Comparison of ENCODE assay signal across 1 cellular context in the genomic region with DNA sequence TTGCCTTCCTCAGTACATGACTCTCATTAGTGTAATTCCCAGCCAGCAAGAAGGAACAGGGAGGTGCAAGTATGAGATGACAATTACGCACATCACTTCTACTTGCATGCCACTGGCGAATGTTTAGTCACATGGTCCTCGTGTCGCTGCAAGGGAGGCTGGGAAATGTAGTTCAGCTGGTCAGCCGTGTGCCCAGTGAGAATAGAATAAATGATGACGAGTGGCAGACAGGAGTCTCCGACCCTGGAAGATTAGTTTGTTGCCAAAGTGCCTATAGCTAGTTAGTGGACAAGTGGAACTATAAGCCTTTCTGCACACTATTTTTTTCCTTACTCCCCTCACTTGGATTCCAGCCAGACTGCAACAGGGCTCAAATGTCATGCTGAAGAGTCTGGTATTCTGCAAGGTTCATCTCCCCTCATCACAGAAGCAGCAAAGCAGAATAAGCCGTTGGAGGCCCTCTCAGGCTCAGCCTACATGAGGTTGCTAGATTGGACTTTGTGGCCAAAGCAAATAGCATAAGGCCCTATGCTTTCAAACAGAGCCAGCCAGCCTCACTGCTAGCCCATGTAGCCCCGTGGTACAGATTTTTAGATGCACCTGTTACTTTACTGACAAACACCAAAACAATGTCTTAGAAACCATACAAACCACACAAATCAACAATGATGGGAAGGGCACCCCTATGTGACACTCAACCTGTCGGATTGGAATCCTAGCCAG.
TF ChIP-seq lines count a peak whose summit lies in the region.

No MANE protein-coding gene starts in this region.

TF ChIP-seq in HepG2, 621 proteins besides CTCF, POLR2A, EP300 and RAD21 (continued from another document):
- TF ChIP-seq, protein P1, sequence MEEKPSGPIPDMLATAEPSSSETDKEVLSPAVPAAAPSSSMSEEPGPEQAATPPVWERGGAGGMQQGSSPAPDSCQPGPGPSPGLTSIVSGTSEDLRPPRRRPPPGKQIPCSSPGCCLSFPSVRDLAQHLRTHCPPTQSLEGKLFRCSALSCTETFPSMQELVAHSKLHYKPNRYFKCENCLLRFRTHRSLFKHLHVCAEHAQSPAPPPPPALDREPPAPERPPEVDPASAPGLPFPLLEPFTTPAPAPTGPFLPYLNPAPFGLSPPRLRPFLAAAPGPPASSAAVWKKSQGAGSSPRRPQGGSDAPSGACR (CRISPR knock-in tag; IDR thresholded peaks at IDR 0.05): 0 out of 2 replicates have a peak, but pooled peaks have one; percentile 43
- TF ChIP-seq, protein P2, sequence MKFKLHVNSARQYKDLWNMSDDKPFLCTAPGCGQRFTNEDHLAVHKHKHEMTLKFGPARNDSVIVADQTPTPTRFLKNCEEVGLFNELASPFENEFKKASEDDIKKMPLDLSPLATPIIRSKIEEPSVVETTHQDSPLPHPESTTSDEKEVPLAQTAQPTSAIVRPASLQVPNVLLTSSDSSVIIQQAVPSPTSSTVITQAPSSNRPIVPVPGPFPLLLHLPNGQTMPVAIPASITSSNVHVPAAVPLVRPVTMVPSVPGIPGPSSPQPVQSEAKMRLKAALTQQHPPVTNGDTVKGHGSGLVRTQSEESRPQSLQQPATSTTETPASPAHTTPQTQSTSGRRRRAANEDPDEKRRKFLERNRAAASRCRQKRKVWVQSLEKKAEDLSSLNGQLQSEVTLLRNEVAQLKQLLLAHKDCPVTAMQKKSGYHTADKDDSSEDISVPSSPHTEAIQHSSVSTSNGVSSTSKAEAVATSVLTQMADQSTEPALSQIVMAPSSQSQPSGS (CRISPR knock-in tag; IDR thresholded peaks at IDR 0.05): 0 out of 2 replicates have a peak, but pooled peaks have one; percentile 35
- TF ChIP-seq ZMYM4 (CRISPR knock-in tag; IDR thresholded peaks at IDR 0.05) (peak; percentile 50), KLF6 (CRISPR knock-in tag; IDR thresholded peaks at IDR 0.05) (peak; percentile 40; the same call in 1 of the 2 replicates), ZFX (CRISPR knock-in tag; IDR thresholded peaks at IDR 0.05; ENCODE audit: low read depth) (peak; percentile 55), LCORL (IDR thresholded peaks at IDR 0.05) (no peak), LCORL (CRISPR knock-in tag; IDR thresholded peaks at IDR 0.05) (0 out of 2 replicates have a peak, but pooled peaks have one; percentile 16), NFYC (CRISPR knock-in tag; IDR thresholded peaks at IDR 0.05) (peak; percentile 75), ZNF501 (CRISPR knock-in tag; IDR thresholded peaks at IDR 0.05) (0 out of 2 replicates have a peak, but pooled peaks have one; percentile 21), IRF2 (CRISPR knock-in tag; IDR thresholded peaks at IDR 0.05) (peak; percentile 64)
- TF ChIP-seq, protein P3, sequence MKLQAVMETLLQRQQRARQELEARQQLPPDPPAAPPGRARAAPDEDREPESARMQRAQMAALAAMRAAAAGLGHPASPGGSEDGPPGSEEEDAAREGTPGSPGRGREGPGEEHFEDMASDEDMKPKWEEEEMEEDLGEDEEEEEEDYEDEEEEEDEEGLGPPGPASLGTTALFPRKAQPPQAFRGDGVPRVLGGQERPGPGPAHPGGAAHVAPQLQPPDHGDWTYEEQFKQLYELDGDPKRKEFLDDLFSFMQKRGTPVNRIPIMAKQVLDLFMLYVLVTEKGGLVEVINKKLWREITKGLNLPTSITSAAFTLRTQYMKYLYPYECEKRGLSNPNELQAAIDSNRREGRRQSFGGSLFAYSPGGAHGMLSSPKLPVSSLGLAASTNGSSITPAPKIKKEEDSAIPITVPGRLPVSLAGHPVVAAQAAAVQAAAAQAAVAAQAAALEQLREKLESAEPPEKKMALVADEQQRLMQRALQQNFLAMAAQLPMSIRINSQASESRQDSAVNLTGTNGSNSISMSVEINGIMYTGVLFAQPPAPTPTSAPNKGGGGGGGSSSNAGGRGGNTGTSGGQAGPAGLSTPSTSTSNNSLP (IDR thresholded peaks at IDR 0.05; ENCODE audit: low read depth, low read length): 0 out of 2 replicates have a peak, but pooled peaks have one; percentile 10
- TF ChIP-seq, protein P4, sequence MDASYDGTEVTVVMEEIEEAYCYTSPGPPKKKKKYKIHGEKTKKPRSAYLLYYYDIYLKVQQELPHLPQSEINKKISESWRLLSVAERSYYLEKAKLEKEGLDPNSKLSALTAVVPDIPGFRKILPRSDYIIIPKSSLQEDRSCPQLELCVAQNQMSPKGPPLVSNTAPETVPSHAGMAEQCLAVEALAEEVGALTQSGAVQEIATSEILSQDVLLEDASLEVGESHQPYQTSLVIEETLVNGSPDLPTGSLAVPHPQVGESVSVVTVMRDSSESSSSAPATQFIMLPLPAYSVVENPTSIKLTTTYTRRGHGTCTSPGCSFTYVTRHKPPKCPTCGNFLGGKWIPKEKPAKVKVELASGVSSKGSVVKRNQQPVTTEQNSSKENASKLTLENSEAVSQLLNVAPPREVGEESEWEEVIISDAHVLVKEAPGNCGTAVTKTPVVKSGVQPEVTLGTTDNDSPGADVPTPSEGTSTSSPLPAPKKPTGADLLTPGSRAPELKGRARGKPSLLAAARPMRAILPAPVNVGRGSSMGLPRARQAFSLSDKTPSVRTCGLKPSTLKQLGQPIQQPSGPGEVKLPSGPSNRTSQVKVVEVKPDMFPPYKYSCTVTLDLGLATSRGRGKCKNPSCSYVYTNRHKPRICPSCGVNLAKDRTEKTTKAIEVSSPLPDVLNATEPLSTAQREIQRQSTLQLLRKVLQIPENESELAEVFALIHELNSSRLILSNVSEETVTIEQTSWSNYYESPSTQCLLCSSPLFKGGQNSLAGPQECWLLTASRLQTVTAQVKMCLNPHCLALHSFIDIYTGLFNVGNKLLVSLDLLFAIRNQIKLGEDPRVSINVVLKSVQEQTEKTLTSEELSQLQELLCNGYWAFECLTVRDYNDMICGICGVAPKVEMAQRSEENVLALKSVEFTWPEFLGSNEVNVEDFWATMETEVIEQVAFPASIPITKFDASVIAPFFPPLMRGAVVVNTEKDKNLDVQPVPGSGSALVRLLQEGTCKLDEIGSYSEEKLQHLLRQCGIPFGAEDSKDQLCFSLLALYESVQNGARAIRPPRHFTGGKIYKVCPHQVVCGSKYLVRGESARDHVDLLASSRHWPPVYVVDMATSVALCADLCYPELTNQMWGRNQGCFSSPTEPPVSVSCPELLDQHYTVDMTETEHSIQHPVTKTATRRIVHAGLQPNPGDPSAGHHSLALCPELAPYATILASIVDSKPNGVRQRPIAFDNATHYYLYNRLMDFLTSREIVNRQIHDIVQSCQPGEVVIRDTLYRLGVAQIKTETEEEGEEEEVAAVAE (CRISPR knock-in tag; IDR thresholded peaks at IDR 0.05; ENCODE audit: borderline replicate concordance): 0 out of 2 replicates have a peak, but pooled peaks have one; percentile 50
- TF ChIP-seq, protein P5, sequence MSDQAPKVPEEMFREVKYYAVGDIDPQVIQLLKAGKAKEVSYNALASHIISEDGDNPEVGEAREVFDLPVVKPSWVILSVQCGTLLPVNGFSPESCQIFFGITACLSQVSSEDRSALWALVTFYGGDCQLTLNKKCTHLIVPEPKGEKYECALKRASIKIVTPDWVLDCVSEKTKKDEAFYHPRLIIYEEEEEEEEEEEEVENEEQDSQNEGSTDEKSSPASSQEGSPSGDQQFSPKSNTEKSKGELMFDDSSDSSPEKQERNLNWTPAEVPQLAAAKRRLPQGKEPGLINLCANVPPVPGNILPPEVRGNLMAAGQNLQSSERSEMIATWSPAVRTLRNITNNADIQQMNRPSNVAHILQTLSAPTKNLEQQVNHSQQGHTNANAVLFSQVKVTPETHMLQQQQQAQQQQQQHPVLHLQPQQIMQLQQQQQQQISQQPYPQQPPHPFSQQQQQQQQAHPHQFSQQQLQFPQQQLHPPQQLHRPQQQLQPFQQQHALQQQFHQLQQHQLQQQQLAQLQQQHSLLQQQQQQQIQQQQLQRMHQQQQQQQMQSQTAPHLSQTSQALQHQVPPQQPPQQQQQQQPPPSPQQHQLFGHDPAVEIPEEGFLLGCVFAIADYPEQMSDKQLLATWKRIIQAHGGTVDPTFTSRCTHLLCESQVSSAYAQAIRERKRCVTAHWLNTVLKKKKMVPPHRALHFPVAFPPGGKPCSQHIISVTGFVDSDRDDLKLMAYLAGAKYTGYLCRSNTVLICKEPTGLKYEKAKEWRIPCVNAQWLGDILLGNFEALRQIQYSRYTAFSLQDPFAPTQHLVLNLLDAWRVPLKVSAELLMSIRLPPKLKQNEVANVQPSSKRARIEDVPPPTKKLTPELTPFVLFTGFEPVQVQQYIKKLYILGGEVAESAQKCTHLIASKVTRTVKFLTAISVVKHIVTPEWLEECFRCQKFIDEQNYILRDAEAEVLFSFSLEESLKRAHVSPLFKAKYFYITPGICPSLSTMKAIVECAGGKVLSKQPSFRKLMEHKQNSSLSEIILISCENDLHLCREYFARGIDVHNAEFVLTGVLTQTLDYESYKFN (CRISPR knock-in tag; conservative IDR thresholded peaks at IDR 0.05): peak; percentile 33; the same call in 1 of the 2 replicates
